Comparison of ENCODE assay signal across 35 cellular contexts in genomic region chr6:20468179-20468578, GRCh38.
"Had no signal": no experiment of that assay in that cellular context is flagged by ENCODE, and none has a peak within 500 bp of the region (broad histone marks: within the 10 kb centered on the region; RNA-seq: fewer than 3 reads in every experiment).

No MANE protein-coding gene starts in this region.

- H3K27ac Mint-ChIP-seq: activated CD4-positive, alpha-beta memory T cell treated with anti-CD3 and anti-CD28 coated beads, Interleukin-2, amount 10 ng/mL, durations not matched to agents 7 days and 5 days; activated CD8-positive, alpha-beta memory T cell treated with anti-CD3 and anti-CD28 coated beads, Interleukin-2, amount 10 ng/mL, durations not matched to agents 7 days and 5 days; activated naive CD8-positive, alpha-beta T cell treated with anti-CD3 and anti-CD28 coated beads for 36 hours; T-helper 1 cell treated with Interleukin-12 subunit alpha and Interleukin-12 subunit beta and Interleukin-4 antibody, amounts not matched to agents 30 μg/mL and 1 μg/mL, for 36 hours; T-helper 2 cell treated with Interferon-gamma antibody and Interleukin-4, amounts not matched to agents 5 μg/mL and 100 μg/mL, for 36 hours had no signal

- H3K36me3 ChIP-seq: brain microvascular endothelial cell, Peyer's patch had no signal

- H3K4me3 Mint-ChIP-seq: activated CD4-positive, alpha-beta memory T cell treated with anti-CD3 and anti-CD28 coated beads, Interleukin-2, amount 10 ng/mL, durations not matched to agents 7 days and 5 days; activated CD8-positive, alpha-beta memory T cell treated with anti-CD3 and anti-CD28 coated beads, Interleukin-2, amount 10 ng/mL, durations not matched to agents 7 days and 5 days; activated naive CD8-positive, alpha-beta T cell treated with anti-CD3 and anti-CD28 coated beads for 36 hours; T-helper 1 cell treated with Interleukin-12 subunit alpha and Interleukin-12 subunit beta and Interleukin-4 antibody, amounts not matched to agents 30 μg/mL and 1 μg/mL, for 36 hours; T-helper 2 cell treated with Interferon-gamma antibody and Interleukin-4, amounts not matched to agents 5 μg/mL and 100 μg/mL, for 36 hours had no signal

- H3K4me3 ChIP-seq: MG63, Peyer's patch, SJSA1 had no signal

- H3K9me3 ChIP-seq: MG63, Peyer's patch, SJSA1, SK-N-SH had no signal

- DNase-seq: activated CD4-positive, alpha-beta memory T cell treated with anti-CD3 and anti-CD28 coated beads, Interleukin-2, amount 10 ng/mL, durations not matched to agents 7 days and 5 days; activated CD4-positive, alpha-beta T cell treated with anti-CD3 and anti-CD28 coated beads for 4 hours; activated CD8-positive, alpha-beta memory T cell treated with anti-CD3 and anti-CD28 coated beads for 24 hours; activated CD8-positive, alpha-beta memory T cell treated with anti-CD3 and anti-CD28 coated beads, Interleukin-2, amount 10 ng/mL, durations not matched to agents 7 days and 5 days; activated CD8-positive, alpha-beta memory T cell treated with anti-CD3 and anti-CD28 coated beads, Interleukin-2, amount 50 U/mL, for 48 hours; activated effector memory CD4-positive, alpha-beta T cell treated with Interleukin-2 at 50 U/mL for 16 hours; activated naive CD4-positive, alpha-beta T cell; activated naive CD4-positive, alpha-beta T cell treated with anti-CD3 and anti-CD28 coated beads, Interleukin-2, amount 50 U/mL, for 16 hours; activated naive CD8-positive, alpha-beta T cell treated with anti-CD3 and anti-CD28 coated beads for 36 hours; activated T-cell treated with anti-CD3 and anti-CD28 coated beads, Interleukin-2, amount 50 U/mL, for 48 hours; amniotic stem cell; aorta; brain microvascular endothelial cell; central memory CD4-positive, alpha-beta T cell; MG63; NCI-H1048; NCI-H1105 treated with DMSO at 0.1 percent for 48 hours; NCI-H1436; NCI-H1694 treated with DMSO at 0.1 percent for 48 hours; NCI-H2029; NCI-H2171; NCI-H510A; NCI-H526; NCI-H748 treated with DMSO at 0.1 percent for 48 hours; NK-92 treated with Interleukin-12 subunit alpha and Interleukin-12 subunit beta, amount 100 ng/mL, for 24 hours; PC-3; Peyer's patch; RPMI8226; SHP77 treated with DMSO at 0.1 percent for 48 hours; SK-N-SH had no signal

- H3K27ac ChIP-seq: brain microvascular endothelial cell, Peyer's patch, SJSA1 had no signal

- H3K27me3 ChIP-seq: brain microvascular endothelial cell, MG63, Peyer's patch, SJSA1 had no signal

- ATAC-seq: activated CD4-positive, CD25-positive, alpha-beta regulatory T cell treated with anti-CD3 and anti-CD28 coated beads, Interleukin-2, amount 50 U/mL, for 24 hours; PC-3 had no signal

- FAIRE-seq: TTC549 had no signal

- H3K9me3 Mint-ChIP-seq: activated CD4-positive, alpha-beta memory T cell treated with anti-CD3 and anti-CD28 coated beads, Interleukin-2, amount 10 ng/mL, durations not matched to agents 7 days and 5 days; T-helper 1 cell treated with Interleukin-12 subunit alpha and Interleukin-12 subunit beta and Interleukin-4 antibody, amounts not matched to agents 30 μg/mL and 1 μg/mL, for 36 hours had no signal

- H3K9ac ChIP-seq: SK-N-SH had no signal

- H3K27me3 Mint-ChIP-seq: activated CD4-positive, alpha-beta memory T cell treated with anti-CD3 and anti-CD28 coated beads, Interleukin-2, amount 10 ng/mL, durations not matched to agents 7 days and 5 days; activated CD8-positive, alpha-beta memory T cell treated with anti-CD3 and anti-CD28 coated beads, Interleukin-2, amount 10 ng/mL, durations not matched to agents 7 days and 5 days; activated naive CD8-positive, alpha-beta T cell treated with anti-CD3 and anti-CD28 coated beads for 36 hours had no signal

- H3K4me2 ChIP-seq: SK-N-SH had no signal

- H3K4me1 ChIP-seq: Peyer's patch, SJSA1 had no signal

- H3K9me2 ChIP-seq: SK-N-SH had no signal
